8 cellular contexts compared by ENCODE assay signal in the genomic region with DNA sequence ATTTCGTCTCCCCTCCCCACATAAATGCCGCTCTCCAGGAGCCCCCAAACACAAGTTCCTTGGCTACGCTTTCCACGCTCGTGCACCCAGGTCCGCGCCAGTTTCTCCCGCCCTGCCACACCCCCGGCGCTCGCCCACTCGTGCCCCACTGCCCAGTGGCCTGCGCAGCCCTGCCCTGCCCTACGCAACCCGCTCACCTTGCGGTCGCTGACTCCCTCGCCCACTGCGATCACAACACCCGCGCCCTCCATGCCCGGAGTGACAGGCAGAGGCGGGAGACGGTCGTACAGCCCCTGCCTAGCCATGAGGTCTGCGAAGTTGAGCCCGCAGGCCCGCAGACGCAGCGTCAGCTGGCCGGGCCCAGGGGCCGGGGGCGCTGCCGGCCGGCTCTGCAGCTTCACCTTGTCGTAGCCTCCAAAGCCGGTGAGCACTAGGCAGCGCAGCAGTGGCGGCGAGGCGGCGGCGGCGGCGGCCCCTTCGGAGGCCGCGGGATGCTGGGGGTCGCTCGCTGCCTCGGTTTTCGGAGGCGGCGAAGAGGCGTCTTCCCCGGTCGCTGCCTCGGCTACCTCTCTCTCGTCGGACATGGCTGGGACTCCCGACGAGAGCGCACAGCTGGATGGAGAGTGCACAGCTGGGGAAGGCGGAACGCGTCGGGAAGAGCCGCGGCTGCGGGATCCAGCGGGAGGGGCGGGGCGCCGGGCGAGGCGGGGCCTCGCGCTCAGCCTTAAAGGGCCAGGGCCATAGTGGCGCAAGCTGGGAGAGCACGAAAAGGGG. TPM values are rescaled to one million over a fixed set of nuclear protein-coding genes. Genes with fewer than 3 reads are reported as not detected.
DNase-seq lines count a peak whose midpoint lies in the region; ATAC-seq and TF ChIP-seq lines count a peak whose summit lies in the region.

A gene (minus strand): TSS at position 647 of the 774 bp plus-strand sequence. CDS start 63 bp downstream, at position 584.

- H3K9me3 ChIP-seq in RWPE2 (ENCODE audit: severe bottlenecking): no peaks in the 10 kb centered on the region
- no peaks in the 10 kb centered on the region for H3K9me3 ChIP-seq in naive thymus-derived CD4-positive, alpha-beta T cell (ENCODE audit: control insufficient read depth in 2 of 3, low read length in 3 of 3)

- no peak for TF ChIP-seq CTCF in RWPE2 (IDR thresholded peaks at IDR 0.05; ENCODE audit: poor library complexity, severe bottlenecking)

- CTCF ChIA-PET in naive thymus-derived CD4-positive, alpha-beta T cell (lab: Charles Lee): interaction anchor here (1.0 kb wide), 1 partner anchor 460 kb away, joined by 3 read pairs; no protein-coding TSS in a partner anchor

- H3K27ac ChIP-seq in RWPE2 (ENCODE audit: poor library complexity, severe bottlenecking): peak within 1 kb of the TSS; percentile 64
- peak within 1 kb of the TSS; percentile 73 for H3K27ac ChIP-seq in naive thymus-derived CD4-positive, alpha-beta T cell (ENCODE audit: low read depth, low read length)

- H3K4me1 Mint-ChIP-seq in naive thymus-derived CD4-positive, alpha-beta T cell: peaks cover 16 to 41% (median 38%) of the 10 kb centered on the region in 7 donors

- peaks cover 17% of the 10 kb centered on the region for H3K36me3 ChIP-seq in RWPE2 (ENCODE audit: low read depth)
- H3K36me3 ChIP-seq in naive thymus-derived CD4-positive, alpha-beta T cell (ENCODE audit: control insufficient read depth in 2 of 3, insufficient read depth in 3 of 3, low read length in 3 of 3): peaks cover 0 to 5% (median 0%) of the 10 kb centered on the region in 3 experiments

- peak within 1 kb of the TSS; percentile 86 to 95 (median 92) for H3K4me3 Mint-ChIP-seq in naive thymus-derived CD4-positive, alpha-beta T cell

- POLR2A ChIA-PET in naive thymus-derived CD4-positive, alpha-beta T cell (lab: Charles Lee): interaction anchor here (1.0 to 1.9 kb wide), 9 partner anchors 10 to 366 kb away, joined by 3 to 12 read pairs (median 4); a partner anchor contains a TSS

- H3K27me3 ChIP-seq in RWPE2 (ENCODE audit: insufficient read depth, poor library complexity, severe bottlenecking): no peaks in the 10 kb centered on the region
- no peaks in the 10 kb centered on the region for H3K27me3 ChIP-seq in naive thymus-derived CD4-positive, alpha-beta T cell (ENCODE audit: control insufficient read depth in 2 of 2, insufficient read depth in 2 of 2, low read length in 2 of 2)

- DNase-seq in EL (peak; percentile 79), KG1 (lab: John Stamatoyannopoulos, UW) (peak; percentile 86), RWPE2 (ENCODE audit: low spot score) (no peak), activated gamma-delta T cell (lab: John Stamatoyannopoulos, UW) (peak; percentile 48), fibroblast of peridontal ligament (ENCODE audit: extremely low read depth) (peak; percentile 64), stromal cell of bone marrow (ENCODE audit: low read depth) (peak; percentile 54)
- DNase-seq in naive thymus-derived CD4-positive, alpha-beta T cell: peak; percentile 30 to 74 (median 45)

- peaks cover 0 to 2% (median 0%) of the 10 kb centered on the region in 11 donors for H3K9me3 Mint-ChIP-seq in naive thymus-derived CD4-positive, alpha-beta T cell

- H3K4me1 ChIP-seq in RWPE2 (ENCODE audit: insufficient read depth, poor library complexity, severe bottlenecking): no peaks in the 10 kb centered on the region
- H3K4me1 ChIP-seq in naive thymus-derived CD4-positive, alpha-beta T cell (ENCODE audit: control insufficient read depth in 2 of 2, insufficient read depth in 2 of 2, low read length in 2 of 2): peaks cover 21 to 27% of the 10 kb centered on the region in 2 donors

- H3K36me3 Mint-ChIP-seq in naive thymus-derived CD4-positive, alpha-beta T cell: peaks cover 0 to 4% (median 0%) of the 10 kb centered on the region in 5 donors

- peak within 1 kb of the TSS in 8 of 9 donors; percentile 52 to 89 (median 82) for H3K27ac Mint-ChIP-seq in naive thymus-derived CD4-positive, alpha-beta T cell

- ATAC-seq in RWPE2 (ENCODE audit: low read depth) (peak; percentile 78), GM21367 (IDR thresholded peaks at IDR 0.05; ENCODE audit: unreplicated experiment) (no peak)
- peak; percentile 59 for ATAC-seq in naive thymus-derived CD4-positive, alpha-beta T cell

- H3K27me3 Mint-ChIP-seq in naive thymus-derived CD4-positive, alpha-beta T cell: peaks cover 0 to 16% (median 0%) of the 10 kb centered on the region in 5 donors

- intact Hi-C loops in naive thymus-derived CD4-positive, alpha-beta T cell (cut with micrococcal nuclease): loop anchor here (1.0 to 10.0 kb wide), 6 partner anchors 16 to 830 kb away; a partner anchor contains a TSS

- peak within 1 kb of the TSS; percentile 84 for H3K4me3 ChIP-seq in RWPE2 (ENCODE audit: severe bottlenecking)
- H3K4me3 ChIP-seq in naive thymus-derived CD4-positive, alpha-beta T cell (ENCODE audit: low read length): peak within 1 kb of the TSS; percentile 79

RNA-seq across cellular contexts. Expression of the gene that starts here (rescaled TPM):
- total RNA-seq in naive thymus-derived CD4-positive, alpha-beta T cell: 10 to 100 TPM; 12.8 to 50.9 (median 34.9) TPM
- 10 to 100 TPM; 34.9 to 52.3 TPM for polyA plus RNA-seq in naive thymus-derived CD4-positive, alpha-beta T cell
